In the genomic region with DNA sequence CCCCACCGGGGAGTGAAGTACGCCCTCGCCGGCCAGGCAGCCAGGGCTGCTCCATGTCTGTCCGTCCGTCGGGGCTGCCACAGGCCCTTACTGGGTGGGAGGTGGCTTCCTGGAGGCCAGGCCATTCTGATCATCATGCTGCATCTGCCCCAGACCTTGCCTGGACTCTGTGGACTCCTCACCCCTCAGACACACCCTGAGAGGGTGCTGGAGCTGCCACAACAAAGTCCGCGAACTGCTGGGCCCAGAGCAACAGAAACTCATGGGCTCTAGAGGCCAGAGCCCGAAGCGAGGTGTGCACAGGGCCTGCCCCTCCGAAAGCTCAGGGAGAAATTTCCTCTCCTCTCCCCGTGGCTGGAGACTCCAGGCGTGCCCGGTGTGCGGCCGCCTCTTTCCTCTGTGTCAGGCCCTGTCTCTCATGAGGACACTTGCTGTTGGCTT, we compare ENCODE assay signal across 1 cellular context.
TF ChIP-seq lines count a peak whose summit lies in the region.

No MANE protein-coding gene starts in this region.

TF ChIP-seq in H1, 55 proteins besides CTCF, POLR2A, EP300 and RAD21:
- TF ChIP-seq RNF2 (IDR thresholded peaks at IDR 0.05; ENCODE audit: borderline replicate concordance, low read depth, low read length, missing control alignments, poor library complexity, severe bottlenecking) (no peak), YY1 (IDR thresholded peaks at IDR 0.05; ENCODE audit: low read depth, low read length) (no peak), CHD2 (IDR thresholded peaks at IDR 0.05; ENCODE audit: low read length) (no peak), MAFK (IDR thresholded peaks at IDR 0.05; ENCODE audit: low read depth, low read length) (no peak), TAF1 (IDR thresholded peaks at IDR 0.05; ENCODE audit: low read depth, low read length) (no peak), JUN (IDR thresholded peaks at IDR 0.05; ENCODE audit: low read depth, low read length) (no peak), TCF12 (IDR thresholded peaks at IDR 0.05; ENCODE audit: low read depth, low read length) (no peak), CREB1 (IDR thresholded peaks at IDR 0.05) (no peak), SUZ12 (IDR thresholded peaks at IDR 0.05; ENCODE audit: low read length) (no peak), TBP (IDR thresholded peaks at IDR 0.05; ENCODE audit: low read depth, low read length) (no peak), TEAD4 (IDR thresholded peaks at IDR 0.05; ENCODE audit: low read depth, low read length) (no peak), RFX5 (IDR thresholded peaks at IDR 0.05; ENCODE audit: borderline replicate concordance, low read depth, low read length) (no peak), ASH2L (IDR thresholded peaks at IDR 0.05; ENCODE audit: low read length) (no peak), SIRT6 (IDR thresholded peaks at IDR 0.05; ENCODE audit: low read length) (no peak), RBBP5 (IDR thresholded peaks at IDR 0.05; ENCODE audit: borderline replicate concordance, low read depth, low read length) (no peak), SP1 (IDR thresholded peaks at IDR 0.05; ENCODE audit: low read depth, low read length) (no peak), KDM1A (IDR thresholded peaks at IDR 0.05; ENCODE audit: borderline replicate concordance, low read length) (no peak), CBX8 (IDR thresholded peaks at IDR 0.05; ENCODE audit: borderline replicate concordance, low read depth, low read length) (no peak), EZH2 (IDR thresholded peaks at IDR 0.05; ENCODE audit: low read depth, low read length, severe bottlenecking) (no peak)
- TF ChIP-seq, protein P1, sequence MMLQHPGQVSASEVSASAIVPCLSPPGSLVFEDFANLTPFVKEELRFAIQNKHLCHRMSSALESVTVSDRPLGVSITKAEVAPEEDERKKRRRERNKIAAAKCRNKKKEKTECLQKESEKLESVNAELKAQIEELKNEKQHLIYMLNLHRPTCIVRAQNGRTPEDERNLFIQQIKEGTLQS (IDR thresholded peaks at IDR 0.05; ENCODE audit: insufficient read depth, low read depth, low read length): no peak
